Comparison of ENCODE assay signal across 16 cellular contexts in the genomic region with DNA sequence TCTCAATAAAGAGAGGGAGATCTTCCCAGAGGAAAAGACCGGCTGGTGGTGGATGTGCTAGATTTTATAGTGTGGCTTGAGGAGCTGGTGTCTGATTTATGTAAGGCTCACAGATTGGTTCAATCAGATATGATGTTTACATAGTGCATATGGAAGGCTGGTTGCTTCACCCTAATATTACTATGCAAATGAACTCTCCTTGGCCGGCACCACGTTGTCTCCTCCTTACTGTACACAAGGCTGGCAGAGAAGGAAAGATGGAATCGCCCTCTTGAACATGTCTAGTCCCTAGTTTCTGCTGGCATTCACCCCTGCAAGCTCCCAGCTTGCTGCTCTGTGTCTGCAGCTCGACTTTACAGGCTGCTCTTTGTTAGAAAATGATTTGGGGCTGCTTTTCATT. TPM values are rescaled to one million over a fixed set of nuclear protein-coding genes. Genes with fewer than 3 reads are reported as not detected.
DNase-seq lines count a peak whose midpoint lies in the region; ATAC-seq and TF ChIP-seq lines count a peak whose summit lies in the region.
"Had no signal": no experiment of that assay in that cellular context is flagged by ENCODE, and none has a peak within 500 bp of the region (broad histone marks: within the 10 kb centered on the region; RNA-seq: fewer than 3 reads in every experiment).

No MANE protein-coding gene starts in this region.

- CTCF ChIA-PET in HEK293 (lab: Yijun Ruan, JAX): interaction anchor here (0.6 to 0.7 kb wide), 2 partner anchors 61 to 72 kb away, joined by 3 to 4 read pairs; no protein-coding TSS in a partner anchor
- CTCF ChIA-PET in activated naive CD4-positive, alpha-beta T cell treated with anti-CD3 and anti-CD28 coated beads, Interleukin-2, amount 10 ng/mL, durations not matched to agents 7 days and 5 days (lab: Charles Lee): no interaction called here

- POLR2A ChIA-PET in HEK293 (lab: Yijun Ruan, JAX): interaction anchor here (0.5 kb wide), 1 partner anchor 696 kb away, joined by 3 read pairs; a partner anchor contains a TSS

- TF ChIP-seq CTCF in HEK293 (tag by site-specific recombination; IDR thresholded peaks at IDR 0.05): no peak
- no peak for TF ChIP-seq CTCF in dorsolateral prefrontal cortex (IDR thresholded peaks at IDR 0.05 in 54 of 56, conservative IDR thresholded peaks at IDR 0.05 in 2 of 56; ENCODE audit: low read depth in 1 of 56, partially characterized antibody in 56 of 56)

- H3K4me1 ChIP-seq in ACC112 (ENCODE audit: control insufficient read depth, insufficient read depth, low read length, unreplicated experiment) (peaks cover 31% of the 10 kb centered on the region), HEK293 (ENCODE audit: control insufficient read depth, insufficient read depth, low read length) (no peaks in the 10 kb centered on the region)
- H3K4me1 ChIP-seq: left lung had no signal

- peaks cover 2% of the 10 kb centered on the region for H3K4me1 Mint-ChIP-seq in activated naive CD4-positive, alpha-beta T cell treated with anti-CD3 and anti-CD28 coated beads, Interleukin-2, amount 10 ng/mL, durations not matched to agents 7 days and 5 days

- DNase-seq in iris pigment epithelial cell (ENCODE audit: low read depth): peak; percentile 39
- no peak for DNase-seq in activated naive CD4-positive, alpha-beta T cell treated with anti-CD3 and anti-CD28 coated beads, Interleukin-2, amount 10 ng/mL, durations not matched to agents 7 days and 5 days
- no peak for DNase-seq in NCI-H774 (lab: John Stamatoyannopoulos, UW)
- no peak for DNase-seq in dorsolateral prefrontal cortex
- DNase-seq: activated T-cell treated with anti-CD3 and anti-CD28 coated beads, Interleukin-2, amount 50 U/mL, for 48 hours; left lung; NCI-H1092 treated with DMSO at 0.1 percent for 48 hours; ovary; substantia nigra had no signal

- peak overlapping the region; percentile 24; the same call in 1 of the 2 replicates for H3K4me3 ChIP-seq in ACC112 (ENCODE audit: low read depth, low read length)
- H3K4me3 ChIP-seq in HEK293 (ENCODE audit: low read depth, low read length): no peak overlapping the region
- H3K4me3 ChIP-seq in dorsolateral prefrontal cortex: no peak overlapping the region
- H3K4me3 ChIP-seq: BLaER1, left lung, ovary had no signal

- ATAC-seq in SK-N-SH treated with all-trans-retinoic acid at 6 μM for 48 hours (peak; percentile 42), HG02981 (IDR thresholded peaks at IDR 0.05; ENCODE audit: unreplicated experiment) (no peak)
- ATAC-seq: left lung had no signal

- no peak overlapping the region for H3K27ac Mint-ChIP-seq in activated naive CD4-positive, alpha-beta T cell treated with anti-CD3 and anti-CD28 coated beads, Interleukin-2, amount 10 ng/mL, durations not matched to agents 7 days and 5 days

- no peaks in the 10 kb centered on the region for H3K27me3 Mint-ChIP-seq in activated naive CD4-positive, alpha-beta T cell treated with anti-CD3 and anti-CD28 coated beads, Interleukin-2, amount 10 ng/mL, durations not matched to agents 7 days and 5 days

- H3K27me3 ChIP-seq in ACC112 (ENCODE audit: insufficient read depth, low read length): no peaks in the 10 kb centered on the region
- no peaks in the 10 kb centered on the region for H3K27me3 ChIP-seq in dorsolateral prefrontal cortex
- H3K27me3 ChIP-seq: BLaER1, left lung, ovary had no signal

- intact Hi-C loops in dorsolateral prefrontal cortex (cut with DNase I): no loop called here

- H3K9me3 Mint-ChIP-seq in activated naive CD4-positive, alpha-beta T cell treated with anti-CD3 and anti-CD28 coated beads, Interleukin-2, amount 10 ng/mL, durations not matched to agents 7 days and 5 days: no peaks in the 10 kb centered on the region

- no peak overlapping the region for H3K4me3 Mint-ChIP-seq in activated naive CD4-positive, alpha-beta T cell treated with anti-CD3 and anti-CD28 coated beads, Interleukin-2, amount 10 ng/mL, durations not matched to agents 7 days and 5 days

- H2AFZ ChIP-seq in ACC112 (ENCODE audit: low read length, unreplicated experiment): peak overlapping the region; percentile 83

- H3K36me3 Mint-ChIP-seq in activated naive CD4-positive, alpha-beta T cell treated with anti-CD3 and anti-CD28 coated beads, Interleukin-2, amount 10 ng/mL, durations not matched to agents 7 days and 5 days: no peaks in the 10 kb centered on the region

- H3K27ac ChIP-seq in ACC112 (ENCODE audit: low read depth, low read length) (no peak overlapping the region), HEK293 (ENCODE audit: extremely low read depth, low read depth, low read length) (no peak overlapping the region), dorsolateral prefrontal cortex (no peak overlapping the region)
- H3K27ac ChIP-seq: BLaER1, left lung, ovary, WERI-Rb-1 had no signal

- H3K9me3 ChIP-seq in HEK293 (ENCODE audit: control insufficient read depth, insufficient read depth, low read depth, low read length): no peaks in the 10 kb centered on the region
- H3K9me3 ChIP-seq: left lung, ovary had no signal

- no peaks in the 10 kb centered on the region for H3K36me3 ChIP-seq in ACC112 (ENCODE audit: insufficient read depth, low read length)
- no peaks in the 10 kb centered on the region for H3K36me3 ChIP-seq in HEK293 (ENCODE audit: control insufficient read depth in 2 of 2, insufficient read depth in 1 of 2, low read length in 2 of 2)
- H3K36me3 ChIP-seq: BLaER1, left lung, ovary, WERI-Rb-1 had no signal

- no peaks in the 10 kb centered on the region for H3K79me2 ChIP-seq in ACC112 (ENCODE audit: control insufficient read depth, insufficient read depth, low read length, unreplicated experiment)

TF ChIP-seq in HEK293, 187 proteins besides CTCF, POLR2A, EP300 and RAD21 (continues in another document):
- TF ChIP-seq, protein P1, sequence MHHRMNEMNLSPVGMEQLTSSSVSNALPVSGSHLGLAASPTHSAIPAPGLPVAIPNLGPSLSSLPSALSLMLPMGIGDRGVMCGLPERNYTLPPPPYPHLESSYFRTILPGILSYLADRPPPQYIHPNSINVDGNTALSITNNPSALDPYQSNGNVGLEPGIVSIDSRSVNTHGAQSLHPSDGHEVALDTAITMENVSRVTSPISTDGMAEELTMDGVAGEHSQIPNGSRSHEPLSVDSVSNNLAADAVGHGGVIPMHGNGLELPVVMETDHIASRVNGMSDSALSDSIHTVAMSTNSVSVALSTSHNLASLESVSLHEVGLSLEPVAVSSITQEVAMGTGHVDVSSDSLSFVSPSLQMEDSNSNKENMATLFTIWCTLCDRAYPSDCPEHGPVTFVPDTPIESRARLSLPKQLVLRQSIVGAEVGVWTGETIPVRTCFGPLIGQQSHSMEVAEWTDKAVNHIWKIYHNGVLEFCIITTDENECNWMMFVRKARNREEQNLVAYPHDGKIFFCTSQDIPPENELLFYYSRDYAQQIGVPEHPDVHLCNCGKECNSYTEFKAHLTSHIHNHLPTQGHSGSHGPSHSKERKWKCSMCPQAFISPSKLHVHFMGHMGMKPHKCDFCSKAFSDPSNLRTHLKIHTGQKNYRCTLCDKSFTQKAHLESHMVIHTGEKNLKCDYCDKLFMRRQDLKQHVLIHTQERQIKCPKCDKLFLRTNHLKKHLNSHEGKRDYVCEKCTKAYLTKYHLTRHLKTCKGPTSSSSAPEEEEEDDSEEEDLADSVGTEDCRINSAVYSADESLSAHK (tag by site-specific recombination; IDR thresholded peaks at IDR 0.05): no peak
- TF ChIP-seq ZNF2 (tag by site-specific recombination; IDR thresholded peaks at IDR 0.05) (no peak), PRDM1 (tag by site-specific recombination; IDR thresholded peaks at IDR 0.05) (peak; percentile 34), ZNF350 (tag by site-specific recombination; IDR thresholded peaks at IDR 0.05) (no peak), ZFHX2 (tag by site-specific recombination; conservative IDR thresholded peaks at IDR 0.05) (no peak), ZNF571 (tag by site-specific recombination; IDR thresholded peaks at IDR 0.05) (no peak)

TF ChIP-seq in SK-N-SH treated with all-trans-retinoic acid at 6 μM for 48 hours, 23 proteins besides CTCF, POLR2A, EP300 and RAD21:
- no peak for TF ChIP-seq ISL1 (CRISPR knock-in tag; IDR thresholded peaks at IDR 0.05)
- no peak for TF ChIP-seq SNAI2 (CRISPR knock-in tag; IDR thresholded peaks at IDR 0.05)

RNA-seq across cellular contexts. Expression of a gene that starts 8.9 kb away (rescaled TPM):
- total RNA-seq in dorsolateral prefrontal cortex: not detected
- total RNA-seq: epithelial cell of proximal tubule, left lung, ovary had no signal

RNA-seq across cellular contexts. Expression of a gene that starts 13.2 kb away (rescaled TPM):
- total RNA-seq in dorsolateral prefrontal cortex: 10 to 100 TPM; 44.6 to 88.8 (median 56.4) TPM
